Comparison of ENCODE assay signal across 12 cellular contexts in the genomic region with DNA sequence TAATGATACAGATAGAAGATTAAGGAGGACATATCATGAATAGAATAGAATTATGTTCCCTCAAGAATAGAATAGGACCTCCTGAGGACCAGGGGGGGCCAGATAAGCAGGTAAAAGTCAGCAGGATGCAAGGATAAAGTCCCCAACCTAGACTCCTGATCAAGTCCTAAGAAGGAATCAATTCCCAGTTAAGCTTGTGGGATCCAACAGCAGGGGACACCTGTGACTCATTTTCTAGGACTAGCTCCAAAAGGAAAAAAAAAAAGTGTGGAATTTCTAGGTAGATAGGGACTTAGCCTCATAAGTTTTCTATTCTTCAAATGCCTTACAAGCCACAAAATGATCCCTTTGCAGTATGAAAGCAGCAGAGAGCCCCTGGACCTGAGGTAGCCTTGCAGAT.
"Had no signal": no experiment of that assay in that cellular context is flagged by ENCODE, and none has a peak within 500 bp of the region (broad histone marks: within the 10 kb centered on the region; RNA-seq: fewer than 3 reads in every experiment).

No MANE protein-coding gene starts in this region.

- H3K27me3 ChIP-seq: tibial artery, uterus had no signal

- H3K27ac ChIP-seq: tibial artery had no signal

- H3K4me3 ChIP-seq: tibial artery, uterus had no signal

- DNase-seq: activated CD4-positive, alpha-beta T cell treated with anti-CD3 and anti-CD28 coated beads, Interleukin-2, amount 10 ng/mL, durations not matched to agents 7 days and 5 days; activated CD4-positive, CD25-positive, alpha-beta regulatory T cell; activated CD8-positive, alpha-beta memory T cell treated with anti-CD3 and anti-CD28 coated beads, Interleukin-2, amount 50 U/mL, for 48 hours; activated gamma-delta T cell; activated T-cell treated with anti-CD3 and anti-CD28 coated beads, Interleukin-2, amount 50 U/mL, for 72 hours; amniotic stem cell; foreskin melanocyte; stimulated activated CD4-positive, alpha-beta T cell treated with anti-CD3 and anti-CD28 coated beads, Interleukin-12 subunit alpha, Interleukin-12 subunit beta, amount 100 ng/mL, for 4 hours; stimulated activated CD4-positive, alpha-beta T cell treated with anti-CD3 and anti-CD28 coated beads, Interleukin-2, amount 100 ng/mL, for 24 hours had no signal

- H3K9me3 ChIP-seq: tibial artery, uterus had no signal

- H3K4me1 ChIP-seq: tibial artery, uterus had no signal

- H3K36me3 ChIP-seq: tibial artery, uterus had no signal

- ATAC-seq: activated naive CD4-positive, alpha-beta T cell treated with anti-CD3 and anti-CD28 coated beads, Interleukin-2, amount 50 U/mL, for 72 hours; activated T-cell treated with anti-CD3 and anti-CD28 coated beads, Interleukin-2, amount 50 U/mL, for 72 hours had no signal
